Comparison of ENCODE assay signal across 9 cellular contexts in genomic region chr7:92695308-92696261, GRCh38.
DNase-seq lines count a peak whose midpoint lies in the region; ATAC-seq and TF ChIP-seq lines count a peak whose summit lies in the region.
"Had no signal": no experiment of that assay in that cellular context is flagged by ENCODE, and none has a peak within 500 bp of the region (broad histone marks: within the 10 kb centered on the region; RNA-seq: fewer than 3 reads in every experiment).

No MANE protein-coding gene starts in this region.

- intact Hi-C loops in activated naive CD4-positive, alpha-beta T cell treated with anti-CD3 and anti-CD28 coated beads for 36 hours (cut with micrococcal nuclease): no loop called here
- intact Hi-C loops in esophagus muscularis mucosa (cut with DNase I) (loop anchor here (5.0 kb wide), 1 partner anchor 63 kb away; no protein-coding TSS in a partner anchor), vagina (cut with DNase I) (no loop called here)

- CTCF ChIA-PET in activated naive CD4-positive, alpha-beta T cell treated with anti-CD3 and anti-CD28 coated beads for 36 hours (lab: Charles Lee): interaction anchor here (0.6 to 1.7 kb wide), 7 partner anchors 8 to 209 kb away, joined by 3 to 4 read pairs (median 3); no protein-coding TSS in a partner anchor
- CTCF ChIA-PET in T-cell (lab: Charles Lee): interaction anchor here (0.6 to 1.1 kb wide), 7 partner anchors 20 to 1387 kb away, joined by 3 to 5 read pairs (median 3); no protein-coding TSS in a partner anchor

- peak overlapping the region; percentile 53 to 64 (median 60) for H3K4me3 ChIP-seq in esophagus muscularis mucosa
- H3K4me3 ChIP-seq in muscle layer of duodenum (ENCODE audit: low read depth in 1 of 2, low read length in 2 of 2): peak overlapping the region; percentile 64 to 75
- H3K4me3 ChIP-seq in vagina: peak overlapping the region; percentile 50 to 51
- H3K4me3 ChIP-seq: GM12878 had no signal

- ATAC-seq in T-cell (replicated peaks in 1 of 4): peak in 1 of 4 experiments; percentile 25
- ATAC-seq in GM21367 (IDR thresholded peaks at IDR 0.05; ENCODE audit: unreplicated experiment): no peak
- ATAC-seq: GM12878 had no signal

- TF ChIP-seq CTCF in esophagus muscularis mucosa (IDR thresholded peaks at IDR 0.05) (no peak), vagina (IDR thresholded peaks at IDR 0.05) (no peak)

- no peaks in the 10 kb centered on the region for H3K9me3 ChIP-seq in esophagus muscularis mucosa
- H3K9me3 ChIP-seq in muscle layer of duodenum (ENCODE audit: control insufficient read depth in 1 of 2, low read length in 2 of 2): no peaks in the 10 kb centered on the region
- no peaks in the 10 kb centered on the region for H3K9me3 ChIP-seq in vagina

- no peaks in the 10 kb centered on the region for H3K27me3 ChIP-seq in esophagus muscularis mucosa
- no peaks in the 10 kb centered on the region for H3K27me3 ChIP-seq in muscle layer of duodenum (ENCODE audit: low read depth, low read length)
- H3K27me3 ChIP-seq in vagina: no peaks in the 10 kb centered on the region

- TF ChIP-seq POLR2A in esophagus muscularis mucosa (IDR thresholded peaks at IDR 0.05; ENCODE audit: low read depth) (no peak), vagina (IDR thresholded peaks at IDR 0.05) (peak in 1 of 2 donors; percentile 7)

- TF ChIP-seq EP300 in esophagus muscularis mucosa (IDR thresholded peaks at IDR 0.05): no peak

- H3K27ac Mint-ChIP-seq in activated naive CD4-positive, alpha-beta T cell treated with anti-CD3 and anti-CD28 coated beads for 36 hours: peak overlapping the region; percentile 38
- H3K27ac Mint-ChIP-seq in T-cell: peak overlapping the region in 1 of 2 donors; percentile 61

- H3K4me1 ChIP-seq in esophagus muscularis mucosa (peaks cover 24 to 65% (median 59%) of the 10 kb centered on the region in 4 donors), muscle layer of duodenum (ENCODE audit: control insufficient read depth in 1 of 2, insufficient read depth in 2 of 2, low read length in 2 of 2) (peaks cover 11 to 13% of the 10 kb centered on the region in 2 donors), vagina (peaks cover 31% of the 10 kb centered on the region)

- H3K27ac ChIP-seq in esophagus muscularis mucosa (replicated peaks in 1 of 4) (peak overlapping the region; percentile 78 to 83 (median 82)), muscle layer of duodenum (ENCODE audit: low read length) (peak overlapping the region; percentile 84), vagina (peak overlapping the region; percentile 84)

- no peaks in the 10 kb centered on the region for H3K27me3 Mint-ChIP-seq in activated naive CD4-positive, alpha-beta T cell treated with anti-CD3 and anti-CD28 coated beads for 36 hours (ENCODE audit: low read depth)
- no peaks in the 10 kb centered on the region for H3K27me3 Mint-ChIP-seq in T-cell

- peaks cover 6% of the 10 kb centered on the region for H3K9me3 Mint-ChIP-seq in activated naive CD4-positive, alpha-beta T cell treated with anti-CD3 and anti-CD28 coated beads for 36 hours
- no peaks in the 10 kb centered on the region for H3K9me3 Mint-ChIP-seq in T-cell

- no peak for DNase-seq in activated naive CD4-positive, alpha-beta T cell treated with anti-CD3 and anti-CD28 coated beads for 36 hours
- no peak for DNase-seq in activated naive CD4-positive, alpha-beta T cell treated with Interleukin-2 at 50 U/mL for 16 hours
- DNase-seq in T-cell: no peak
- DNase-seq in esophagus muscularis mucosa (ENCODE audit: extremely low spot score): no peak
- DNase-seq in vagina (ENCODE audit: extremely low spot score in 2 of 2): peak in 1 of 2 donors; percentile 88
- no peak for DNase-seq in NAMALWA (ENCODE audit: low spot score)

- H3K4me1 Mint-ChIP-seq in activated naive CD4-positive, alpha-beta T cell treated with anti-CD3 and anti-CD28 coated beads for 36 hours (ENCODE audit: low read depth): peaks cover 62% of the 10 kb centered on the region
- H3K4me1 Mint-ChIP-seq in T-cell: peaks cover 29 to 50% (median 44%) of the 10 kb centered on the region in 3 donors

- H3K36me3 Mint-ChIP-seq in activated naive CD4-positive, alpha-beta T cell treated with anti-CD3 and anti-CD28 coated beads for 36 hours (ENCODE audit: low read depth): peaks cover 33% of the 10 kb centered on the region
- H3K36me3 Mint-ChIP-seq in T-cell: peaks cover 10% of the 10 kb centered on the region

- WGBS in esophagus muscularis mucosa: 4% methylated on average over 15 of the region's 15 CpGs

- H3K4me3 Mint-ChIP-seq in activated naive CD4-positive, alpha-beta T cell treated with anti-CD3 and anti-CD28 coated beads for 36 hours: peak overlapping the region; percentile 35
- H3K4me3 Mint-ChIP-seq in T-cell: peak overlapping the region; percentile 39 to 62 (median 59)

- no peaks in the 10 kb centered on the region for H3K36me3 ChIP-seq in esophagus muscularis mucosa
- no peaks in the 10 kb centered on the region for H3K36me3 ChIP-seq in muscle layer of duodenum (ENCODE audit: control insufficient read depth in 1 of 2, insufficient read depth in 2 of 2, low read length in 2 of 2)
- H3K36me3 ChIP-seq in vagina: no peaks in the 10 kb centered on the region

- POLR2A ChIA-PET in T-cell (lab: Charles Lee): interaction anchor here in 1 of 2 donors (0.6 kb wide), 1 partner anchor 100 kb away, joined by 4 read pairs; no protein-coding TSS in a partner anchor
